1 cellular context compared by ENCODE assay signal in genomic region chr18:54916507-54916906, GRCh38.
TF ChIP-seq lines count a peak whose summit lies in the region.

No MANE protein-coding gene starts in this region.

TF ChIP-seq in K562, 482 proteins besides CTCF, POLR2A, EP300 and RAD21:
- TF ChIP-seq FUS (optimal IDR thresholded peaks at IDR 0.05; ENCODE audit: low read depth, low read length) (no peak), XRCC4 (IDR thresholded peaks at IDR 0.05; ENCODE audit: extremely low read depth, insufficient read depth, insufficient read length) (no peak), SREBF2 (CRISPR knock-in tag; IDR thresholded peaks at IDR 0.05) (no peak), PRMT5 (CRISPR knock-in tag; IDR thresholded peaks at IDR 0.05) (no peak), ZNF395 (CRISPR knock-in tag; IDR thresholded peaks at IDR 0.05) (no peak), GMEB1 (CRISPR knock-in tag; IDR thresholded peaks at IDR 0.05) (no peak), NKRF (IDR thresholded peaks at IDR 0.05; ENCODE audit: borderline replicate concordance) (no peak), TFAM (CRISPR knock-in tag; conservative IDR thresholded peaks at IDR 0.05) (no peak), NBN (IDR thresholded peaks at IDR 0.05; ENCODE audit: low read depth) (no peak), STAT5B (CRISPR knock-in tag; IDR thresholded peaks at IDR 0.05) (no peak)
